ENCODE assay signal across 15 cellular contexts in the genomic region with DNA sequence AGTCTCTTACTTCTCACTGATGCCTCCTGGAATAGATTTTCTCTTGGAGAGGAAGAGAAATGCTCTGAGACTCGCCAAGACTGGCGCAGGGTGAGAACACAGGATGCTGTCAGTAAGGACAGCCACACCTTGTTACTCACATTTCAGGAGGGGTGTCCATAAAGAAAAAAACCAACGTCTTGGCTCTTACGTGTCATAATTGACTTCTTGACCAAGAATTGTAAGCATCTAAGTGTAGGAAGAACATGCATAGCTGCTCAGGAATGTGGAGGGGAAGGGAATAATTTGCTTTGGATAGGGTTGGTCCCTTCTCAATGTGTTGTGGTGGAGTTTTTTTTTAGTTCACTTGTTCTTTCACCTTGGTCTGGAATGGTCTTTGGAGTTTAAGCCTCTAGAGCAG. TPM values are rescaled to one million over a fixed set of nuclear protein-coding genes. Genes with fewer than 3 reads are reported as not detected.
DNase-seq lines count a peak whose midpoint lies in the region; ATAC-seq and TF ChIP-seq lines count a peak whose summit lies in the region.
"Had no signal": no experiment of that assay in that cellular context is flagged by ENCODE, and none has a peak within 500 bp of the region (broad histone marks: within the 10 kb centered on the region; RNA-seq: fewer than 3 reads in every experiment).

No MANE protein-coding gene starts in this region.

- H3K4me3 ChIP-seq in AG04449 (ENCODE audit: low read depth, low read length) (no peak overlapping the region), brain microvascular endothelial cell (ENCODE audit: low read depth, low read length) (no peak overlapping the region), kidney epithelial cell (ENCODE audit: low read depth, low read length) (no peak overlapping the region)
- H3K4me3 ChIP-seq: BLaER1 treated with 17β-estradiol and CSF1 and Interleukin-3, amounts not matched to agents 10 nM and 100 nM had no signal

- CTCF ChIA-PET in AG04449 (lab: Yijun Ruan, JAX), result no interaction called here
- CTCF ChIA-PET in activated CD4-positive, alpha-beta memory T cell treated with anti-CD3 and anti-CD28 coated beads, Interleukin-2, amount 10 ng/mL, durations not matched to agents 7 days and 5 days (lab: Charles Lee), result no interaction called here

- H3K4me3 Mint-ChIP-seq in HFFc6 (peak overlapping the region; percentile 4), progenitor cell of endocrine pancreas (ENCODE audit: low read depth) (no peak overlapping the region)
- H3K4me3 Mint-ChIP-seq in activated CD4-positive, alpha-beta memory T cell treated with anti-CD3 and anti-CD28 coated beads, Interleukin-2, amount 10 ng/mL, durations not matched to agents 7 days and 5 days, result no peak overlapping the region
- H3K4me3 Mint-ChIP-seq: activated CD8-positive, alpha-beta T cell treated with anti-CD3 and anti-CD28 coated beads, Interleukin-2, amount 10 ng/mL, durations not matched to agents 7 days and 5 days; activated naive CD4-positive, alpha-beta T cell treated with anti-CD3 and anti-CD28 coated beads for 36 hours; type B pancreatic cell had no signal

- H3K36me3 ChIP-seq in brain microvascular endothelial cell (replicated peaks), result no peaks in the 10 kb centered on the region
- H3K36me3 ChIP-seq in kidney epithelial cell (ENCODE audit: control insufficient read depth, insufficient read depth, low read length), result no peaks in the 10 kb centered on the region
- H3K36me3 ChIP-seq: BLaER1 treated with 17β-estradiol and CSF1 and Interleukin-3, amounts not matched to agents 10 nM and 100 nM had no signal

- DNase-seq in AG04449 (ENCODE audit: low read depth, low spot score) (peak; percentile 91), HFFc6 (peak; percentile 90), brain microvascular endothelial cell (peak; percentile 74), kidney epithelial cell (ENCODE audit: low read depth) (peak; percentile 76), progenitor cell of endocrine pancreas (ENCODE audit: low spot score, unreplicated experiment) (no peak)
- DNase-seq in stimulated activated CD4-positive, alpha-beta T cell treated with anti-CD3 and anti-CD28 coated beads, Interleukin-4, amount 100 ng/mL, for 24 hours, result no peak
- no peak for DNase-seq in activated CD4-positive, alpha-beta memory T cell treated with anti-CD3 and anti-CD28 coated beads, Interleukin-2, amount 10 ng/mL, durations not matched to agents 7 days and 5 days
- DNase-seq: activated CD8-positive, alpha-beta T cell treated with anti-CD3 and anti-CD28 coated beads, Interleukin-2, amount 10 ng/mL, durations not matched to agents 7 days and 5 days; activated naive CD4-positive, alpha-beta T cell treated with anti-CD3 and anti-CD28 coated beads for 36 hours; effector CD4-positive, alpha-beta T cell; NCI-H187; small intestine had no signal

- H3K27me3 Mint-ChIP-seq in HFFc6 (ENCODE audit: insufficient read depth), result no peaks in the 10 kb centered on the region
- H3K27me3 Mint-ChIP-seq in activated CD4-positive, alpha-beta memory T cell treated with anti-CD3 and anti-CD28 coated beads, Interleukin-2, amount 10 ng/mL, durations not matched to agents 7 days and 5 days, result peaks cover 22% of the 10 kb centered on the region
- peaks cover 4% of the 10 kb centered on the region for H3K27me3 Mint-ChIP-seq in progenitor cell of endocrine pancreas

- H3K4me1 Mint-ChIP-seq in HFFc6 (ENCODE audit: low read depth) (peaks cover 55% of the 10 kb centered on the region), progenitor cell of endocrine pancreas (ENCODE audit: low read depth) (peaks cover 5% of the 10 kb centered on the region)
- H3K4me1 Mint-ChIP-seq in activated CD4-positive, alpha-beta memory T cell treated with anti-CD3 and anti-CD28 coated beads, Interleukin-2, amount 10 ng/mL, durations not matched to agents 7 days and 5 days, result no peaks in the 10 kb centered on the region

- H3K27ac Mint-ChIP-seq in HFFc6 (peak overlapping the region; percentile 84), progenitor cell of endocrine pancreas (no peak overlapping the region)
- H3K27ac Mint-ChIP-seq in activated CD4-positive, alpha-beta memory T cell treated with anti-CD3 and anti-CD28 coated beads, Interleukin-2, amount 10 ng/mL, durations not matched to agents 7 days and 5 days, result no peak overlapping the region
- H3K27ac Mint-ChIP-seq: activated CD8-positive, alpha-beta T cell treated with anti-CD3 and anti-CD28 coated beads, Interleukin-2, amount 10 ng/mL, durations not matched to agents 7 days and 5 days; activated naive CD4-positive, alpha-beta T cell treated with anti-CD3 and anti-CD28 coated beads for 36 hours; type B pancreatic cell had no signal

- TF ChIP-seq CTCF in AG04449 (IDR thresholded peaks at IDR 0.05; ENCODE audit: insufficient read depth, low read length, missing control alignments) (no peak), HFFc6 (IDR thresholded peaks at IDR 0.05) (no peak), brain microvascular endothelial cell (IDR thresholded peaks at IDR 0.05; ENCODE audit: low read depth, low read length, missing control alignments) (no peak), kidney epithelial cell (IDR thresholded peaks at IDR 0.05; ENCODE audit: insufficient read depth, low read length, poor library complexity, severe bottlenecking) (no peak), progenitor cell of endocrine pancreas (IDR thresholded peaks at IDR 0.05; ENCODE audit: unreplicated experiment) (no peak)

- in situ Hi-C loops in brain microvascular endothelial cell (cut with HindIII; ENCODE audit: low pct_ligation_motif_present, low sequenced_read_pairs), result no loop called here

- peak overlapping the region; percentile 27 for H3K27ac ChIP-seq in brain microvascular endothelial cell
- H3K27ac ChIP-seq: BLaER1 treated with 17β-estradiol and CSF1 and Interleukin-3, amounts not matched to agents 10 nM and 100 nM had no signal

- H3K27me3 ChIP-seq in brain microvascular endothelial cell (replicated peaks) (no peaks in the 10 kb centered on the region), kidney epithelial cell (ENCODE audit: control insufficient read depth, insufficient read depth, low read length) (no peaks in the 10 kb centered on the region)
- H3K27me3 ChIP-seq: BLaER1 treated with 17β-estradiol and CSF1 and Interleukin-3, amounts not matched to agents 10 nM and 100 nM had no signal

- POLR2A ChIA-PET in AG04449 (lab: Yijun Ruan, JAX), result interaction anchor here (1.0 kb wide), 1 partner anchor 46 kb away, joined by 3 read pairs; no protein-coding TSS in a partner anchor
- POLR2A ChIA-PET in activated CD4-positive, alpha-beta memory T cell treated with anti-CD3 and anti-CD28 coated beads, Interleukin-2, amount 10 ng/mL, durations not matched to agents 7 days and 5 days (lab: Charles Lee), result no interaction called here

- ATAC-seq in GM18867 (IDR thresholded peaks at IDR 0.05; ENCODE audit: unreplicated experiment), result no peak
- ATAC-seq: activated CD8-positive, alpha-beta T cell treated with anti-CD3 and anti-CD28 coated beads, Interleukin-2, amount 10 ng/mL, durations not matched to agents 7 days and 5 days had no signal

- H3K9me3 Mint-ChIP-seq in HFFc6 (no peaks in the 10 kb centered on the region), progenitor cell of endocrine pancreas (ENCODE audit: low read depth) (peaks cover 3% of the 10 kb centered on the region)
- no peaks in the 10 kb centered on the region for H3K9me3 Mint-ChIP-seq in activated CD4-positive, alpha-beta memory T cell treated with anti-CD3 and anti-CD28 coated beads, Interleukin-2, amount 10 ng/mL, durations not matched to agents 7 days and 5 days
- H3K9me3 Mint-ChIP-seq: activated naive CD4-positive, alpha-beta T cell treated with anti-CD3 and anti-CD28 coated beads for 36 hours; type B pancreatic cell had no signal

- H3K36me3 Mint-ChIP-seq in HFFc6 (ENCODE audit: low read depth) (0 out of 2 replicates have a peak, but pooled peaks cover 11% of the 10 kb centered on the region), progenitor cell of endocrine pancreas (ENCODE audit: insufficient read depth) (no peaks in the 10 kb centered on the region)
- H3K36me3 Mint-ChIP-seq in activated CD4-positive, alpha-beta memory T cell treated with anti-CD3 and anti-CD28 coated beads, Interleukin-2, amount 10 ng/mL, durations not matched to agents 7 days and 5 days (ENCODE audit: low read depth), result no peaks in the 10 kb centered on the region
- H3K36me3 Mint-ChIP-seq: type B pancreatic cell had no signal

RNA-seq across cellular contexts. Expression of a gene that starts 43.8 kb away (rescaled TPM):
- 1 to 10 TPM; 3.0 to 4.6 (median 3.9) TPM for total RNA-seq in HFFc6 (2021; fragmentation: NEBNext Ultra II Directional; extraction: Animal tissue kit (Norgen Biotek cat#: 25700))
- total RNA-seq in kidney epithelial cell, result 3.3 and 5.4 TPM in 2 replicates
- 1 to 10 TPM; 6.3 to 6.5 TPM for total RNA-seq in activated CD4-positive, alpha-beta memory T cell treated with anti-CD3 and anti-CD28 coated beads, Interleukin-2, amount 10 ng/mL, durations not matched to agents 7 days and 5 days
- total RNA-seq in progenitor cell of endocrine pancreas, result 6.1 and 6.6 TPM in 2 replicates

Comparison
In these comparisons a context has a peak if more than half of its experiments do, and no peak if none do; other contexts are left out.
1. DNase-seq: peak in AG04449 (single experiment), HFFc6 (single experiment), brain microvascular endothelial cell (single experiment) and kidney epithelial cell (single experiment); none in stimulated activated CD4-positive, alpha-beta T cell treated with anti-CD3 and anti-CD28 coated beads, Interleukin-4, amount 100 ng/mL, for 24 hours (single experiment), activated CD4-positive, alpha-beta memory T cell treated with anti-CD3 and anti-CD28 coated beads, Interleukin-2, amount 10 ng/mL, durations not matched to agents 7 days and 5 days (single experiment) and progenitor cell of endocrine pancreas (single experiment).